Comparison of ENCODE assay signal across 11 cellular contexts in genomic region chr11:60182546-60183330, GRCh38. TPM values are rescaled to one million over a fixed set of nuclear protein-coding genes. Genes with fewer than 3 reads are reported as not detected.
DNase-seq lines count a peak whose midpoint lies in the region; ATAC-seq and TF ChIP-seq lines count a peak whose summit lies in the region.
"Had no signal": no experiment of that assay in that cellular context is flagged by ENCODE, and none has a peak within 500 bp of the region (broad histone marks: within the 10 kb centered on the region; RNA-seq: fewer than 3 reads in every experiment).

A gene with protein sequence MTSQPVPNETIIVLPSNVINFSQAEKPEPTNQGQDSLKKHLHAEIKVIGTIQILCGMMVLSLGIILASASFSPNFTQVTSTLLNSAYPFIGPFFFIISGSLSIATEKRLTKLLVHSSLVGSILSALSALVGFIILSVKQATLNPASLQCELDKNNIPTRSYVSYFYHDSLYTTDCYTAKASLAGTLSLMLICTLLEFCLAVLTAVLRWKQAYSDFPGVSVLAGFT (minus strand): TSS chr11:60183083. CDS start chr11:60181727, 1,356 bp downstream.

- TF ChIP-seq CTCF in Peyer's patch (IDR thresholded peaks at IDR 0.05) (no peak), esophagus muscularis mucosa (IDR thresholded peaks at IDR 0.05) (no peak), neural progenitor cell (IDR thresholded peaks at IDR 0.05) (no peak), upper lobe of right lung (IDR thresholded peaks at IDR 0.05) (no peak)

- H3K9me3 Mint-ChIP-seq in neural progenitor cell = peaks cover 8% of the 10 kb centered on the region

- H3K79me2 ChIP-seq in neural progenitor cell (ENCODE audit: low read depth) = no peaks in the 10 kb centered on the region
- H3K79me2 ChIP-seq: hepatocyte had no signal

- peak within 1 kb of the TSS in 1 of 4 donors; percentile 27 for H3K4me3 ChIP-seq in Peyer's patch
- peak within 1 kb of the TSS; percentile 13 to 40 (median 21) for H3K4me3 ChIP-seq in esophagus muscularis mucosa
- H3K4me3 ChIP-seq in neural progenitor cell = no peak within 1 kb of the TSS
- H3K4me3 ChIP-seq in upper lobe of right lung = peak within 1 kb of the TSS; percentile 31
- H3K4me3 ChIP-seq: hepatocyte had no signal

- H3K27ac Mint-ChIP-seq in neural progenitor cell = no peak within 1 kb of the TSS

- H3K27ac ChIP-seq in Peyer's patch (peak within 1 kb of the TSS in 3 of 4 donors; percentile 22 to 57 (median 41)), esophagus muscularis mucosa (replicated peaks in 1 of 4) (peak within 1 kb of the TSS in 3 of 4 donors; percentile 37 to 41 (median 40)), neural progenitor cell (peak within 1 kb of the TSS; percentile 49), upper lobe of right lung (peak within 1 kb of the TSS; percentile 45)
- H3K27ac ChIP-seq: hepatocyte had no signal

- H3K27me3 ChIP-seq in Peyer's patch (no peaks in the 10 kb centered on the region), esophagus muscularis mucosa (no peaks in the 10 kb centered on the region), neural progenitor cell (no peaks in the 10 kb centered on the region), upper lobe of right lung (no peaks in the 10 kb centered on the region)
- H3K27me3 ChIP-seq: hepatocyte had no signal

- H3K36me3 Mint-ChIP-seq in neural progenitor cell = peaks cover 2% of the 10 kb centered on the region

- H3K4me1 ChIP-seq in Peyer's patch (no peaks in the 10 kb centered on the region), esophagus muscularis mucosa (peaks cover 0 to 11% (median 5%) of the 10 kb centered on the region in 4 donors), neural progenitor cell (peaks cover 17% of the 10 kb centered on the region), upper lobe of right lung (no peaks in the 10 kb centered on the region)

- H2AFZ ChIP-seq in neural progenitor cell (replicated peaks) = peak within 1 kb of the TSS; percentile 47
- H2AFZ ChIP-seq: hepatocyte had no signal

- no peak for DNase-seq in Peyer's patch
- no peak for DNase-seq in esophagus muscularis mucosa (ENCODE audit: extremely low spot score)
- no peak for DNase-seq in neural progenitor cell (ENCODE audit: low spot score)
- no peak for DNase-seq in upper lobe of right lung
- no peak for DNase-seq in nucleus accumbens (lab: John Stamatoyannopoulos, UW)
- DNase-seq: activated CD4-positive, CD25-positive, alpha-beta regulatory T cell treated with anti-CD3 and anti-CD28 coated beads, Interleukin-2, amount 50 U/mL, for 72 hours; activated gamma-delta T cell treated with Interleukin-2 at 50 U/mL for 16 hours; NCI-H1930 had no signal

- no peak for TF ChIP-seq EP300 in esophagus muscularis mucosa (IDR thresholded peaks at IDR 0.05)

- no peaks in the 10 kb centered on the region for H4K20me1 ChIP-seq in neural progenitor cell (ENCODE audit: low read depth)

- no peak within 1 kb of the TSS for H3K9ac ChIP-seq in neural progenitor cell

- 79% methylated on average over 9 of the region's 10 CpGs for WGBS in esophagus muscularis mucosa

- no peaks in the 10 kb centered on the region for H3K9me3 ChIP-seq in Peyer's patch
- H3K9me3 ChIP-seq in esophagus muscularis mucosa = no peaks in the 10 kb centered on the region
- no peaks in the 10 kb centered on the region for H3K9me3 ChIP-seq in neural progenitor cell (ENCODE audit: low read depth)
- H3K9me3 ChIP-seq in upper lobe of right lung = no peaks in the 10 kb centered on the region

- no peaks in the 10 kb centered on the region for H3K27me3 Mint-ChIP-seq in neural progenitor cell (ENCODE audit: insufficient read depth, low read depth)

- H3K36me3 ChIP-seq in Peyer's patch = no peaks in the 10 kb centered on the region
- H3K36me3 ChIP-seq in esophagus muscularis mucosa = no peaks in the 10 kb centered on the region
- H3K36me3 ChIP-seq in neural progenitor cell = no peaks in the 10 kb centered on the region
- no peaks in the 10 kb centered on the region for H3K36me3 ChIP-seq in upper lobe of right lung

- H3F3A ChIP-seq in neural progenitor cell (ENCODE audit: low read depth) = peaks cover 13% of the 10 kb centered on the region

- no peak within 1 kb of the TSS for H3K4me3 Mint-ChIP-seq in neural progenitor cell

- intact Hi-C loops in esophagus muscularis mucosa (cut with DNase I) (no loop called here), upper lobe of right lung (cut with DNase I) (no loop called here)

- TF ChIP-seq POLR2A in Peyer's patch (IDR thresholded peaks at IDR 0.05) = no peak
- no peak for TF ChIP-seq POLR2A in esophagus muscularis mucosa (IDR thresholded peaks at IDR 0.05; ENCODE audit: low read depth)

- peaks cover 13% of the 10 kb centered on the region for H3K4me1 Mint-ChIP-seq in neural progenitor cell

- ATAC-seq in upper lobe of right lung (peak; percentile 73), GM19324 (IDR thresholded peaks at IDR 0.05; ENCODE audit: low FRiP score, unreplicated experiment) (no peak), HG03565 (IDR thresholded peaks at IDR 0.05; ENCODE audit: unreplicated experiment) (no peak)

- H3K4me2 ChIP-seq in neural progenitor cell = peak within 1 kb of the TSS; percentile 31
- H3K4me2 ChIP-seq: hepatocyte had no signal

RNA-seq across cellular contexts. Expression of the gene that starts here (rescaled TPM):
- total RNA-seq in Peyer's patch (10 to 100 TPM in 3 of 4 donors, 1 to 10 TPM in 1; 7.4 to 66.0 (median 33.5) TPM), esophagus muscularis mucosa (100 to 1,000 TPM in 1 of 4 donors, 10 to 100 TPM in 3; 47.4 to 143 (median 58.3) TPM), neural progenitor cell (ENCODE audit: low replicate concordance) (not detected in 2 replicates), upper lobe of right lung (112 TPM)
